In the genomic region with DNA sequence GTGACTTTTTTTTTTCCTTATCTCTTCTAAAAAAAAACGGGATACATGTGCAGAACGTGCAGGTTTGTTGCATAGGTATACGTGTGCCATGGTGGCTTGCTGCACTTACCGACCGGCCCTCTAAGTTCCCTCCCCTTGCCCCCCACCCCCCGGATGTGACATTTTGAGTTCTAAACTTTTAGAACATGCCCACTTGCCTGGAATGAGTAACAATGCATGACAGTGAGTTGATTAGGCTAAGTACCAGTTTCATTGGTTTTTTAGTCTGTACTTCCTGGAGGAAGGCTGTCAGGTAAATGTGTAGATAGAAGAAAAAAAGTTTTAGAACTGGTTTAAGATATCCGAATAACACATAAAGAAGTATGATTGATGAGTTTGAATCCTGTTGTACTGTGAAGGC, we compare ENCODE assay signal across 10 cellular contexts. TPM values are rescaled to one million over a fixed set of nuclear protein-coding genes. Genes with fewer than 3 reads are reported as not detected.
DNase-seq lines count a peak whose midpoint lies in the region; ATAC-seq, FAIRE-seq and TF ChIP-seq lines count a peak whose summit lies in the region.
"Had no signal": no experiment of that assay in that cellular context is flagged by ENCODE, and none has a peak within 500 bp of the region (broad histone marks: within the 10 kb centered on the region; RNA-seq: fewer than 3 reads in every experiment).

No MANE protein-coding gene starts in this region.

- no peak for ATAC-seq in T-cell (replicated peaks in 1 of 4)
- no peak for ATAC-seq in HG02642 (IDR thresholded peaks at IDR 0.05; ENCODE audit: poor library complexity, unreplicated experiment)

- H3K36me3 Mint-ChIP-seq in T-cell (peaks cover 7% of the 10 kb centered on the region), astrocyte (ENCODE audit: low read depth, unreplicated experiment) (peaks cover 3% of the 10 kb centered on the region)

- peak overlapping the region; percentile 95 for H3K4me2 ChIP-seq in astrocyte (ENCODE audit: low read length)

- H3K4me3 Mint-ChIP-seq in T-cell (peak overlapping the region; percentile 91 to 98 (median 94)), astrocyte (ENCODE audit: unreplicated experiment) (peak overlapping the region; percentile 71)

- no peak for FAIRE-seq in astrocyte (lab: Jason Lieb, UNC)

- no peak overlapping the region for H3K27ac ChIP-seq in astrocyte (ENCODE audit: low read depth, low read length)
- H3K27ac ChIP-seq: colonic mucosa had no signal

- no peaks in the 10 kb centered on the region for H3K9me3 ChIP-seq in ES-I3 (ENCODE audit: control insufficient read depth, insufficient read depth, low read length)
- no peaks in the 10 kb centered on the region for H3K9me3 ChIP-seq in astrocyte (ENCODE audit: insufficient read depth, low read depth, low read length)
- H3K9me3 ChIP-seq: colonic mucosa had no signal

- peaks cover 83% of the 10 kb centered on the region for H3K79me2 ChIP-seq in astrocyte (ENCODE audit: insufficient read depth, low read length)

- H2AFZ ChIP-seq in astrocyte (ENCODE audit: low read depth, low read length) = no peak overlapping the region

- peaks cover 19% of the 10 kb centered on the region for H3K4me1 ChIP-seq in ES-I3 (ENCODE audit: insufficient read depth, low read length)
- peaks cover 12% of the 10 kb centered on the region for H3K4me1 ChIP-seq in astrocyte (ENCODE audit: insufficient read depth, low read length)
- H3K4me1 ChIP-seq: colonic mucosa had no signal

- no peaks in the 10 kb centered on the region for H3K9me3 Mint-ChIP-seq in T-cell
- H3K9me3 Mint-ChIP-seq in astrocyte (ENCODE audit: unreplicated experiment) = no peaks in the 10 kb centered on the region

- H3K27me3 Mint-ChIP-seq in T-cell = no peaks in the 10 kb centered on the region
- no peaks in the 10 kb centered on the region for H3K27me3 Mint-ChIP-seq in astrocyte (ENCODE audit: low read depth, unreplicated experiment)

- DNase-seq in T-cell = peak in 15 of 34 experiments; percentile 5 to 41 (median 18)
- peak; percentile 14 for DNase-seq in astrocyte (ENCODE audit: low read depth)
- peak; percentile 42 for DNase-seq in stimulated activated CD4-positive, alpha-beta T cell treated with anti-CD3 and anti-CD28 coated beads, Interleukin-12 subunit alpha, Interleukin-12 subunit beta, amount 100 ng/mL, for 4 hours
- DNase-seq in NCI-H345 (lab: John Stamatoyannopoulos, UW) = no peak
- DNase-seq in NCI-H446 (lab: John Stamatoyannopoulos, UW) = no peak
- DNase-seq in NCI-H524 (lab: John Stamatoyannopoulos, UW) = no peak

- POLR2A ChIA-PET in T-cell (lab: Charles Lee) = no interaction called here

- peaks cover 62 to 76% (median 67%) of the 10 kb centered on the region in 3 donors for H3K4me1 Mint-ChIP-seq in T-cell
- peaks cover 25% of the 10 kb centered on the region for H3K4me1 Mint-ChIP-seq in astrocyte (ENCODE audit: low read depth, unreplicated experiment)

- H3K27me3 ChIP-seq in astrocyte (ENCODE audit: insufficient read depth, low read length) = no peaks in the 10 kb centered on the region
- H3K27me3 ChIP-seq: colonic mucosa had no signal

- H3K9ac ChIP-seq in ES-I3 (ENCODE audit: low read depth, low read length) = peak overlapping the region; percentile 34; the same call in 1 of the 2 replicates
- H3K9ac ChIP-seq in astrocyte (ENCODE audit: low read length) = no peak overlapping the region

- H3K27ac Mint-ChIP-seq in T-cell (no peak overlapping the region), astrocyte (ENCODE audit: unreplicated experiment) (no peak overlapping the region)

- CTCF ChIA-PET in T-cell (lab: Charles Lee) = interaction anchor here in 1 of 2 donors (0.5 kb wide), 1 partner anchor 109 kb away, joined by 5 read pairs; no protein-coding TSS in a partner anchor

- TF ChIP-seq CTCF in astrocyte (IDR thresholded peaks at IDR 0.05; ENCODE audit: insufficient read depth, low read depth, low read length) = no peak

- no peak overlapping the region for H3K4me3 ChIP-seq in astrocyte (ENCODE audit: insufficient read depth, low read depth, low read length)
- H3K4me3 ChIP-seq: colonic mucosa, lung had no signal

- peaks cover 71% of the 10 kb centered on the region for H4K20me1 ChIP-seq in astrocyte (ENCODE audit: insufficient read depth, low read length)

- H3K36me3 ChIP-seq in ES-I3 (ENCODE audit: insufficient read depth, low read length) (no peaks in the 10 kb centered on the region), astrocyte (ENCODE audit: insufficient read depth, low read length) (no peaks in the 10 kb centered on the region)
- H3K36me3 ChIP-seq: colonic mucosa had no signal

RNA-seq across cellular contexts. Expression of a gene that starts 4.0 kb away (rescaled TPM):
- total RNA-seq in T-cell (100 to 1,000 TPM; 155 to 173 (median 168) TPM), astrocyte (72.7 and 73.9 TPM in 2 replicates)

Comparison
In these comparisons a context has a peak if more than half of its experiments do, and no peak if none do; other contexts are left out.
1. DNase-seq: peak in astrocyte (single experiment) and stimulated activated CD4-positive, alpha-beta T cell treated with anti-CD3 and anti-CD28 coated beads, Interleukin-12 subunit alpha, Interleukin-12 subunit beta, amount 100 ng/mL, for 4 hours (single experiment); none in NCI-H345 (single experiment), NCI-H446 (0 of 2) and NCI-H524 (0 of 2).